8 cellular contexts compared by ENCODE assay signal in the genomic region with DNA sequence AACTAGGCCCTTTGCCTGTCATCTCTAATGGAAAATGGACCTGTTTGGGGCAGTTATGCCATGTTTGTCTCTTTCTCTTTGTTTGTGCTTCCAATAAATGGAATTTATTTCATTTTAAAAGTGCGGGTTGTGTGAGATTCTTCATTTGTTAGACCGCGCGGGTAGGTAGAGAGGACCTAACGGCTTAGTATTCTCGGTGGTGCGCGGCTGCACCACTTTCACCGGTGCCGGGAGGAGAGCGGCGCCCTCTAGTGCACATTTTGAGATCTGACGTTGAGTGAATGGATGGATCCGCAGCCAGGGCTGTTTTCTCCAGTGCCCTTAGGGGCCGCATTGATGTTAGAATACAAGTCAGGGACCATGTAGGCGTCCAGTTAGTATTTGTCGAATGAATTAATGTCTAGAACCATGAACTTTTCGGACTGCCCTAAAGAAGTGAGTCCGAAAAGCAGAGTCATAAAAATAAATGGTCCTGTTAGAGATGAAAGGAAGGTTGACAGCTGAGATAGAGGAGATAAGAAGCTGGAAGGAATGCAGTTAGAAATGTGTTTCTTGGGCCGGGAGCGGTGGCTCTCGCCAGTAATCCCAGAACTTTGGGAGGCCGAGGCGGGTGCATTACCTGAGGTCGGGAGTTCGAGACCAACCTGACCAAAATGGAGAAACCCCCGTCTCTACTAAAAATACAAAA. TPM values are rescaled to one million over a fixed set of nuclear protein-coding genes. Genes with fewer than 3 reads are reported as not detected.
DNase-seq lines count a peak whose midpoint lies in the region; ATAC-seq and TF ChIP-seq lines count a peak whose summit lies in the region.

No MANE protein-coding gene starts in this region.

- no TSS peak for BruUV-seq in Calu3 (replicated peaks; lab: Mats Ljungman, UMichigan)

- H3K9me3 Mint-ChIP-seq in Calu3 (ENCODE audit: low read depth, unreplicated experiment) = no peaks in the 10 kb centered on the region
- no peaks in the 10 kb centered on the region for H3K9me3 Mint-ChIP-seq in activated CD8-positive, alpha-beta T cell treated with anti-CD3 and anti-CD28 coated beads for 36 hours

- H3K27me3 Mint-ChIP-seq in Calu3 (ENCODE audit: unreplicated experiment) = peaks cover 12% of the 10 kb centered on the region
- no peaks in the 10 kb centered on the region for H3K27me3 Mint-ChIP-seq in activated CD8-positive, alpha-beta T cell treated with anti-CD3 and anti-CD28 coated beads for 36 hours

- intact Hi-C loops in Calu3 (cut with micrococcal nuclease; ENCODE audit: unreplicated experiment) = loop anchor here (1.0 to 5.0 kb wide), 2 partner anchors 65 to 134 kb away; no protein-coding TSS in a partner anchor
- intact Hi-C loops in activated CD8-positive, alpha-beta T cell treated with anti-CD3 and anti-CD28 coated beads for 36 hours (cut with micrococcal nuclease) = loop anchor here (1.0 to 2.0 kb wide), 2 partner anchors 65 to 134 kb away; no protein-coding TSS in a partner anchor

- H3K36me3 Mint-ChIP-seq in Calu3 (ENCODE audit: insufficient read depth, unreplicated experiment) = no peaks in the 10 kb centered on the region
- H3K36me3 Mint-ChIP-seq in activated CD8-positive, alpha-beta T cell treated with anti-CD3 and anti-CD28 coated beads for 36 hours (ENCODE audit: low read depth) = no peaks in the 10 kb centered on the region

- CTCF ChIA-PET in Calu3 (lab: Charles Lee) = no interaction called here
- CTCF ChIA-PET in activated CD8-positive, alpha-beta T cell treated with anti-CD3 and anti-CD28 coated beads for 36 hours (lab: Charles Lee) = interaction anchor here (0.6 to 1.6 kb wide), 14 partner anchors 12 to 136 kb away, joined by 3 to 12 read pairs (median 4); a partner anchor contains a TSS

- ATAC-seq in GM21381 (IDR thresholded peaks at IDR 0.05; ENCODE audit: unreplicated experiment) = peak; percentile 92
- peak; percentile 100 for ATAC-seq in activated CD8-positive, alpha-beta T cell treated with anti-CD3 and anti-CD28 coated beads for 36 hours

- peak; percentile 88 for DNase-seq in Calu3
- DNase-seq in HPDE6-E6E7 (ENCODE audit: extremely low spot score) = peak; percentile 77
- peak; percentile 61 for DNase-seq in NK-92 (lab: John Stamatoyannopoulos, UW; ENCODE audit: unreplicated experiment)
- peak; percentile 94 for DNase-seq in activated CD8-positive, alpha-beta T cell treated with anti-CD3 and anti-CD28 coated beads for 36 hours
- DNase-seq in effector CD8-positive, alpha-beta T cell (lab: John Stamatoyannopoulos, UW) = peak; percentile 73
- DNase-seq in midbrain (lab: John Stamatoyannopoulos, UW) = peak; percentile 87
- DNase-seq in stimulated activated CD8-positive, alpha-beta memory T cell treated with anti-CD3 and anti-CD28 coated beads, Interleukin-4, amount 100 ng/mL, for 1 hour (ENCODE audit: low read depth in 2 of 2, low spot score in 1 of 2) = peak; percentile 68 to 76

- no peak overlapping the region for H3K27ac Mint-ChIP-seq in Calu3 (ENCODE audit: unreplicated experiment)
- H3K27ac Mint-ChIP-seq in activated CD8-positive, alpha-beta T cell treated with anti-CD3 and anti-CD28 coated beads for 36 hours = peak overlapping the region; percentile 60

- peak; percentile 52 for TF ChIP-seq CTCF in Calu3 (IDR thresholded peaks at IDR 0.05; ENCODE audit: unreplicated experiment)
- TF ChIP-seq CTCF in activated CD8-positive, alpha-beta T cell treated with anti-CD3 and anti-CD28 coated beads for 36 hours (IDR thresholded peaks at IDR 0.05) = peak; percentile 94

- peaks cover 11% of the 10 kb centered on the region for H3K4me1 Mint-ChIP-seq in Calu3 (ENCODE audit: low read depth, unreplicated experiment)
- H3K4me1 Mint-ChIP-seq in activated CD8-positive, alpha-beta T cell treated with anti-CD3 and anti-CD28 coated beads for 36 hours (ENCODE audit: low read depth) = peaks cover 7% of the 10 kb centered on the region

- POLR2A ChIA-PET in activated CD8-positive, alpha-beta T cell treated with anti-CD3 and anti-CD28 coated beads for 36 hours (lab: Charles Lee) = no interaction called here

- no peak overlapping the region for H3K4me3 Mint-ChIP-seq in Calu3 (ENCODE audit: low read depth, unreplicated experiment)
- H3K4me3 Mint-ChIP-seq in activated CD8-positive, alpha-beta T cell treated with anti-CD3 and anti-CD28 coated beads for 36 hours = no peak overlapping the region

RNA-seq across cellular contexts. Expression of a gene that starts 29.3 kb away (rescaled TPM):
- total RNA-seq in Calu3 (2022) = not detected in 2 replicates
- 1 to 10 TPM; 8.6 to 8.7 TPM for total RNA-seq in activated CD8-positive, alpha-beta T cell treated with anti-CD3 and anti-CD28 coated beads for 36 hours

RNA-seq across cellular contexts. Expression of a gene that starts 42.0 kb away (rescaled TPM):
- total RNA-seq in Calu3 (2022) = 5.3 and 5.8 TPM in 2 replicates
- 1 to 10 TPM; 4.7 to 4.9 TPM for total RNA-seq in activated CD8-positive, alpha-beta T cell treated with anti-CD3 and anti-CD28 coated beads for 36 hours

RNA-seq across cellular contexts. Expression of a gene that starts 52.5 kb away (rescaled TPM):
- 185 and 189 TPM in 2 replicates for total RNA-seq in Calu3 (2022)
- total RNA-seq in activated CD8-positive, alpha-beta T cell treated with anti-CD3 and anti-CD28 coated beads for 36 hours = 10 to 100 TPM; 56.0 to 59.2 TPM

Comparison
In these comparisons a context has a peak if more than half of its experiments do, and no peak if none do; other contexts are left out.
1. Peak in every context shown above with its lines: DNase-seq and ATAC-seq.